ENCODE assay signal across 1 cellular context in the genomic region with DNA sequence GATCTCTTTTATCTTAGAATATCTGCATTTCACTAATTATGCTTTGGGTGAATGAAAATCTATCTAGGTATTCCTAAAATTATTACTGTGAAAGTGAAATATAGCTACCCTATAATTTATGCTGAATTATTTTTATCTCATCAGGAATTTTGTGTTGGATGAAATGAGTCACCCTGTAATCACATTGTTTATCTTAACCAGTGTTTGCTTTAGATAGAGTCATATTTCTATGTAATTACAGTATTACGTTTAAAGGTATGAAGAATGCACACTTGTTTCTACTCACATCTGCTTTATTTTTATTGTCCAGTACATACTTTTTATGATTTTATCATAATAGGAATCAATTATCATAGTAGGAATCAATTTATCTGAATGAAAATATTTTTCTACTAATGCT.
TF ChIP-seq lines count a peak whose summit lies in the region.

No MANE protein-coding gene starts in this region.

TF ChIP-seq in IMR-90, 13 proteins besides CTCF, POLR2A, EP300 and RAD21:
- no peak for TF ChIP-seq MXI1 (IDR thresholded peaks at IDR 0.05; ENCODE audit: borderline replicate concordance, low read depth, low read length)
- TF ChIP-seq FOS (IDR thresholded peaks at IDR 0.05; ENCODE audit: low read depth, low read length) = peak; percentile 79; the same call in 1 of the 2 replicates
